1 cellular context compared by ENCODE assay signal in genomic region chr2:54668711-54669110, GRCh38.
TF ChIP-seq lines count a peak whose summit lies in the region.

No MANE protein-coding gene starts in this region.

TF ChIP-seq in HepG2, 621 proteins besides CTCF, POLR2A, EP300 and RAD21 (continued from another document):
- TF ChIP-seq, protein P1, sequence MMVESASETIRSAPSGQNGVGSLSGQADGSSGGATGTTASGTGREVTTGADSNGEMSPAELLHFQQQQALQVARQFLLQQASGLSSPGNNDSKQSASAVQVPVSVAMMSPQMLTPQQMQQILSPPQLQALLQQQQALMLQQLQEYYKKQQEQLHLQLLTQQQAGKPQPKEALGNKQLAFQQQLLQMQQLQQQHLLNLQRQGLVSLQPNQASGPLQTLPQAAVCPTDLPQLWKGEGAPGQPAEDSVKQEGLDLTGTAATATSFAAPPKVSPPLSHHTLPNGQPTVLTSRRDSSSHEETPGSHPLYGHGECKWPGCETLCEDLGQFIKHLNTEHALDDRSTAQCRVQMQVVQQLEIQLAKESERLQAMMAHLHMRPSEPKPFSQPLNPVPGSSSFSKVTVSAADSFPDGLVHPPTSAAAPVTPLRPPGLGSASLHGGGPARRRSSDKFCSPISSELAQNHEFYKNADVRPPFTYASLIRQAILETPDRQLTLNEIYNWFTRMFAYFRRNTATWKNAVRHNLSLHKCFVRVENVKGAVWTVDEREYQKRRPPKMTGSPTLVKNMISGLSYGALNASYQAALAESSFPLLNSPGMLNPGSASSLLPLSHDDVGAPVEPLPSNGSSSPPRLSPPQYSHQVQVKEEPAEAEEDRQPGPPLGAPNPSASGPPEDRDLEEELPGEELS (CRISPR knock-in tag; IDR thresholded peaks at IDR 0.05) = no peak
- TF ChIP-seq ZNF569 (CRISPR knock-in tag; IDR thresholded peaks at IDR 0.05; ENCODE audit: borderline replicate concordance) = 0 out of 2 replicates have a peak, but pooled peaks have one; percentile 13
- no peak for TF ChIP-seq SRY (CRISPR knock-in tag; IDR thresholded peaks at IDR 0.05)
- peak; percentile 67; the same call in 1 of the 2 replicates for TF ChIP-seq ONECUT2 (CRISPR knock-in tag; IDR thresholded peaks at IDR 0.05)
- peak; percentile 49; the same call in 1 of the 2 replicates for TF ChIP-seq ZHX1 (CRISPR knock-in tag; IDR thresholded peaks at IDR 0.05; ENCODE audit: low read depth)
- 0 out of 2 replicates have a peak, but pooled peaks have one; percentile 18 for TF ChIP-seq RFXANK (CRISPR knock-in tag; IDR thresholded peaks at IDR 0.05)
- TF ChIP-seq, protein P2, sequence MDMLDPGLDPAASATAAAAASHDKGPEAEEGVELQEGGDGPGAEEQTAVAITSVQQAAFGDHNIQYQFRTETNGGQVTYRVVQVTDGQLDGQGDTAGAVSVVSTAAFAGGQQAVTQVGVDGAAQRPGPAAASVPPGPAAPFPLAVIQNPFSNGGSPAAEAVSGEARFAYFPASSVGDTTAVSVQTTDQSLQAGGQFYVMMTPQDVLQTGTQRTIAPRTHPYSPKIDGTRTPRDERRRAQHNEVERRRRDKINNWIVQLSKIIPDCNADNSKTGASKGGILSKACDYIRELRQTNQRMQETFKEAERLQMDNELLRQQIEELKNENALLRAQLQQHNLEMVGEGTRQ (IDR thresholded peaks at IDR 0.05; ENCODE audit: low read depth, low read length) = no peak
- TF ChIP-seq, protein P2 (CRISPR knock-in tag; IDR thresholded peaks at IDR 0.05; ENCODE audit: borderline replicate concordance) = no peak
- TF ChIP-seq TEAD3 (CRISPR knock-in tag; optimal IDR thresholded peaks at IDR 0.05; ENCODE audit: borderline replicate concordance) = peak; percentile 70
